In the genomic region with DNA sequence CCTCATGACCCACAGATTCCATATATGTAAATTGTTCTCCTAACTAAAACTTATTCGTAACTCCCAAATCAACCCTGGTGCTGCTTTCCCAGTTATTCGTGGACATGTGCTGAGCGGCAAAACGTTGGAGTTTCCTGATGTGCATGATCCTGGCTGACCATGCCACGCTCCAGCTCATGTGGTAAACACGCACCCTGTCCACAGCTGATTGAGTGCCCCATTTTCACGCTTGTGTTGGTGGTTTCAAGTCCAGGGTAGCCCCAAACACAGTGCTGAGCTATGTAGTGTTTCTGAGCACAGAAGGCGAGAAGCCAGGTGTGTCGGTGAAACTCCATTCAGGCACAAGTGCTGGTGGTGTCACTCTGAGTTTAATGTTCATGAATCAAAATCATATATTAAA, we compare ENCODE assay signal across 19 cellular contexts. TPM values are rescaled to one million over a fixed set of nuclear protein-coding genes. Genes with fewer than 3 reads are reported as not detected.
"Had no signal": no experiment of that assay in that cellular context is flagged by ENCODE, and none has a peak within 500 bp of the region (broad histone marks: within the 10 kb centered on the region; RNA-seq: fewer than 3 reads in every experiment).

No MANE protein-coding gene starts in this region.

- H3K36me3 Mint-ChIP-seq: memory B cell; naive thymus-derived CD8-positive, alpha-beta T cell; stimulated activated memory B cell treated with anti-CD40 and anti-IgM and Interleukin-4, amounts not matched to agents 10 μg/mL and 1 μg/mL and 100 μg/mL, for 72 hours had no signal

- H3K4me1 Mint-ChIP-seq: memory B cell; nephron; neural crest cell; stimulated activated memory B cell treated with anti-CD40 and anti-IgM and Interleukin-4, amounts not matched to agents 10 μg/mL and 1 μg/mL and 100 μg/mL, for 72 hours had no signal

- H3K9me3 Mint-ChIP-seq: memory B cell; naive thymus-derived CD8-positive, alpha-beta T cell; neural crest cell; stimulated activated memory B cell treated with anti-CD40 and anti-IgM and Interleukin-4, amounts not matched to agents 10 μg/mL and 1 μg/mL and 100 μg/mL, for 72 hours; stimulated activated naive CD8-positive, alpha-beta T cell treated with anti-CD3 and anti-CD28 coated beads, Interleukin-15, amount 100 ng/mL, for 72 hours had no signal

- DNase-seq: hippocampal formation; kidney; left ventricle myocardium inferior; naive thymus-derived CD8-positive, alpha-beta T cell; nucleus accumbens; right lobe of liver; stimulated activated CD4-positive, alpha-beta T cell treated with anti-CD3 and anti-CD28 coated beads, Interleukin-1b, Interleukin-23, amount 100 ng/mL, for 48 hours; stimulated activated CD4-positive, alpha-beta T cell treated with anti-CD3 and anti-CD28 coated beads, Interleukin-2, amount 100 ng/mL, for 48 hours; stimulated activated CD4-positive, alpha-beta T cell treated with anti-CD3 and anti-CD28 coated beads, Interleukin-4, amount 100 ng/mL, for 4 hours; stimulated activated CD8-positive, alpha-beta memory T cell treated with anti-CD3 and anti-CD28 coated beads, Interleukin-4, amount 100 ng/mL, for 48 hours; stimulated activated naive CD4-positive, alpha-beta T cell treated with Interleukin-2 at 50 U/mL for 16 hours; stimulated activated naive CD8-positive, alpha-beta T cell treated with anti-CD3 and anti-CD28 coated beads, Interleukin-15, amount 100 ng/mL, for 72 hours; substantia nigra; upper lobe of left lung had no signal

- H3K4me3 Mint-ChIP-seq: memory B cell; naive thymus-derived CD8-positive, alpha-beta T cell; nephron; neural crest cell; stimulated activated memory B cell treated with anti-CD40 and anti-IgM and Interleukin-4, amounts not matched to agents 10 μg/mL and 1 μg/mL and 100 μg/mL, for 72 hours; stimulated activated naive CD8-positive, alpha-beta T cell treated with anti-CD3 and anti-CD28 coated beads, Interleukin-15, amount 100 ng/mL, for 72 hours had no signal

- ATAC-seq: naive thymus-derived CD8-positive, alpha-beta T cell; right lobe of liver; stimulated activated memory B cell treated with anti-CD40 and anti-IgM and Interleukin-4, amounts not matched to agents 10 μg/mL and 1 μg/mL and 100 μg/mL, for 72 hours; stimulated activated naive CD8-positive, alpha-beta T cell treated with anti-CD3 and anti-CD28 coated beads, Interleukin-15, amount 100 ng/mL, for 72 hours had no signal

- H3K27ac Mint-ChIP-seq: memory B cell; naive thymus-derived CD8-positive, alpha-beta T cell; nephron; progenitor cell of endocrine pancreas; stimulated activated memory B cell treated with anti-CD40 and anti-IgM and Interleukin-4, amounts not matched to agents 10 μg/mL and 1 μg/mL and 100 μg/mL, for 72 hours; stimulated activated naive CD8-positive, alpha-beta T cell treated with anti-CD3 and anti-CD28 coated beads, Interleukin-15, amount 100 ng/mL, for 72 hours had no signal

RNA-seq across cellular contexts. Expression of a gene that starts 19.1 kb away (rescaled TPM):
- total RNA-seq: naive thymus-derived CD8-positive, alpha-beta T cell had no signal
